19 cellular contexts compared by ENCODE assay signal in the genomic region with DNA sequence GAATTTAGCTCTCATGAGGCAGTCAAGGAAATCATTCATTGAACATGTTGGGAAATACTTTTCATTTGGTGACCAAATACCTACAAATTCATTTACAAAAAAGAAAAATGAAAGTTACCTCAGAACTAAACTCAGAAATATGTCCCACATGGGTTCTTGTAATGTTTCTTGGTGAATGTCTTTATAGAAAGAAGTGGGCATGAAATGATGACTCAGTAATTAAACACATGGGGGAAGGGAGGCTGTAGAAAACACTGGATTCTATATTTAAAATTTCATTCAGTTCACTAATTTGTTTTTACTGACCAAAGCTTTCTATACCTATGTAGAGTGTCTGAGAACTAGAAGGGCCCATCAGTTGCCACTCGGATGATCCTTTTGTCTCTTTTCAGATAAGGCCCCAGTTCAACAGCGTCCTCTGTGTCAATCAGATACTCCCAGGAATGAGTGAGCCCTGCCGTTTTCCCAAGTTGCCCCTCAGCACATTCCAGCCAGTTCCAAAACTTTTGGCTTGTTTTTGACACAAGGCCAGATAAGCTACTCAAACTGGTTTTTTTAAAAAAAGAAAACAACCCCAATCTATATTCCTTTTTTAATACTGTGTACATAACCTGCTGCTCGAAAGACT. TPM values are rescaled to one million over a fixed set of nuclear protein-coding genes. Genes with fewer than 3 reads are reported as not detected.
DNase-seq lines count a peak whose midpoint lies in the region; ATAC-seq and TF ChIP-seq lines count a peak whose summit lies in the region.
"Had no signal": no experiment of that assay in that cellular context is flagged by ENCODE, and none has a peak within 500 bp of the region (broad histone marks: within the 10 kb centered on the region; RNA-seq: fewer than 3 reads in every experiment).

No MANE protein-coding gene starts in this region.

- H3K27ac Mint-ChIP-seq in HFFc6, result peak overlapping the region; percentile 70
- H3K27ac Mint-ChIP-seq: immature natural killer cell; memory B cell; T-helper 2 cell treated with Interferon-gamma antibody and Interleukin-4, amounts not matched to agents 5 μg/mL and 100 μg/mL, for 36 hours had no signal

- H3K9ac ChIP-seq in mesendoderm (ENCODE audit: low read length), result no peak overlapping the region
- H3K9ac ChIP-seq: KMS-11 had no signal

- no peak overlapping the region for H3K4ac ChIP-seq in mesendoderm (ENCODE audit: low read depth, low read length)

- no peak overlapping the region for H2AK5ac ChIP-seq in mesendoderm (ENCODE audit: low read length)

- no CpG with 5 or more reads among the region's 4 CpGs for WGBS in mesendoderm (ENCODE audit: extremely low coverage, insufficient coverage, low lambda C conversion rate)
- WGBS in stomach, 5 donors, result 36 to 50% (median 39%) methylated on average over 4 of the region's 4 CpGs

- H3K4me3 ChIP-seq in breast epithelium, result no peak overlapping the region
- H3K4me3 ChIP-seq in mesendoderm (ENCODE audit: low read length), result no peak overlapping the region
- H3K4me3 ChIP-seq in stomach, result no peak overlapping the region
- H3K4me3 ChIP-seq: pancreas had no signal

- peaks cover 100% of the 10 kb centered on the region for H3K36me3 Mint-ChIP-seq in HFFc6 (ENCODE audit: low read depth)

- DNase-seq in HFFc6 (no peak), breast epithelium (ENCODE audit: low spot score in 2 of 2) (no peak), mesendoderm (peak; percentile 51), stomach (no peak), NCI-H2081 treated with DMSO at 0.1 percent for 48 hours (lab: John Stamatoyannopoulos, UW) (no peak)
- DNase-seq: activated CD4-positive, CD25-positive, alpha-beta regulatory T cell treated with anti-CD3 and anti-CD28 coated beads, Interleukin-2, amount 50 U/mL, for 72 hours; immature natural killer cell; NCI-H345; pancreas; SHP77 treated with DMSO at 0.1 percent for 48 hours; substantia nigra had no signal

- no peak overlapping the region for H2BK15ac ChIP-seq in mesendoderm (replicated peaks; ENCODE audit: low read depth)

- peaks cover 100% of the 10 kb centered on the region for H3K4me1 Mint-ChIP-seq in HFFc6 (ENCODE audit: low read depth)

- H3K23ac ChIP-seq in mesendoderm (ENCODE audit: low read length), result no peak overlapping the region

- H3K27ac ChIP-seq in breast epithelium (peak overlapping the region; percentile 35 to 59), mesendoderm (ENCODE audit: low read depth, low read length) (no peak overlapping the region), stomach (peak overlapping the region in 3 of 5 donors; percentile 1 to 68 (median 57))
- H3K27ac ChIP-seq: C4-2B, HL-60, KMS-11, pancreas had no signal

- peaks cover 1% of the 10 kb centered on the region for H3K79me1 ChIP-seq in mesendoderm (ENCODE audit: low read length)

- H3K56ac ChIP-seq in mesendoderm (ENCODE audit: low read length), result no peak overlapping the region

- H3K4me3 Mint-ChIP-seq in HFFc6, result peak overlapping the region; percentile 18; the same call in 1 of the 2 replicates
- H3K4me3 Mint-ChIP-seq: brain; immature natural killer cell; memory B cell; T-helper 2 cell treated with Interferon-gamma antibody and Interleukin-4, amounts not matched to agents 5 μg/mL and 100 μg/mL, for 36 hours had no signal

- no peak overlapping the region for H2BK5ac ChIP-seq in mesendoderm (ENCODE audit: low read length)

- TF ChIP-seq EP300 in stomach (IDR thresholded peaks at IDR 0.05), result no peak

- ATAC-seq in GM18867 (IDR thresholded peaks at IDR 0.05; ENCODE audit: unreplicated experiment), result no peak
- ATAC-seq in GM18873 (IDR thresholded peaks at IDR 0.05; ENCODE audit: low FRiP score, unreplicated experiment), result no peak
- ATAC-seq: pancreas had no signal

- no peak overlapping the region for H3K18ac ChIP-seq in mesendoderm (ENCODE audit: low read length)

- H4K5ac ChIP-seq in mesendoderm (ENCODE audit: low read length), result no peak overlapping the region

- H3K9me3 ChIP-seq in breast epithelium, result no peaks in the 10 kb centered on the region
- H3K9me3 ChIP-seq in stomach, result no peaks in the 10 kb centered on the region
- H3K9me3 ChIP-seq: pancreas had no signal

- peaks cover 53% of the 10 kb centered on the region for H3K9me3 Mint-ChIP-seq in HFFc6
- H3K9me3 Mint-ChIP-seq: brain, immature natural killer cell had no signal

- no peaks in the 10 kb centered on the region for H3K4me1 ChIP-seq in breast epithelium
- H3K4me1 ChIP-seq in mesendoderm (ENCODE audit: control insufficient read depth, low read depth, low read length), result peaks cover 8% of the 10 kb centered on the region
- H3K4me1 ChIP-seq in stomach, result peaks cover 0 to 65% (median 30%) of the 10 kb centered on the region in 4 donors

- TF ChIP-seq POLR2A in breast epithelium (IDR thresholded peaks at IDR 0.05) (no peak), stomach (IDR thresholded peaks at IDR 0.05) (no peak)

- H3K36me3 ChIP-seq in breast epithelium (no peaks in the 10 kb centered on the region), mesendoderm (ENCODE audit: control insufficient read depth, insufficient read depth, low read length) (peaks cover 5% of the 10 kb centered on the region), stomach (peaks cover 0 to 44% (median 23%) of the 10 kb centered on the region in 4 donors)
- H3K36me3 ChIP-seq: pancreas had no signal

- H3K4me2 ChIP-seq in mesendoderm (ENCODE audit: low read length), result no peak overlapping the region
- H3K4me2 ChIP-seq: KMS-11 had no signal

- H4K8ac ChIP-seq in mesendoderm (ENCODE audit: low read depth, low read length), result no peak overlapping the region

- intact Hi-C loops in breast epithelium (cut with DNase I; ENCODE audit: low total_unique reads) (no loop called here), stomach (cut with DNase I; ENCODE audit: low total_unique reads) (loop anchor here (10.0 kb wide), 1 partner anchor 312 kb away; no protein-coding TSS in a partner anchor)

- no peak for TF ChIP-seq CTCF in HFFc6 (IDR thresholded peaks at IDR 0.05)
- no peak for TF ChIP-seq CTCF in breast epithelium (IDR thresholded peaks at IDR 0.05)
- no peak for TF ChIP-seq CTCF in stomach (IDR thresholded peaks at IDR 0.05)

- H3K79me2 ChIP-seq in mesendoderm (ENCODE audit: control insufficient read depth, insufficient read depth, low read length), result no peaks in the 10 kb centered on the region

- H3K27me3 ChIP-seq in breast epithelium (no peaks in the 10 kb centered on the region), mesendoderm (ENCODE audit: insufficient read depth, low read length, poor library complexity) (no peaks in the 10 kb centered on the region), stomach (no peaks in the 10 kb centered on the region)
- H3K27me3 ChIP-seq: pancreas had no signal

- H3K27me3 Mint-ChIP-seq in HFFc6 (ENCODE audit: insufficient read depth), result peaks cover 74% of the 10 kb centered on the region
- H3K27me3 Mint-ChIP-seq: brain had no signal

- H2BK120ac ChIP-seq in mesendoderm (ENCODE audit: low read depth, low read length), result no peak overlapping the region

RNA-seq across cellular contexts. Expression of gene AGBL3, which starts 49.3 kb away (rescaled TPM):
- total RNA-seq in HFFc6 (2021; fragmentation: NEBNext Ultra II Directional; extraction: Animal tissue kit (Norgen Biotek cat#: 25700)), result under 1 TPM; 0.38 to 0.76 (median 0.68) TPM
- 1 to 10 TPM; 2.2 to 5.1 (median 4.3) TPM for total RNA-seq in breast epithelium
- polyA plus RNA-seq in mesendoderm (2013, experiment 1 of 2), result 2.0 TPM
- polyA plus RNA-seq in mesendoderm (2013, experiment 2 of 2), result 2.1 TPM
- 1 to 10 TPM in 2 of 5 donors, under 1 TPM in 1, not detected in 2; 0.29 to 8.4 (median 2.9) TPM for total RNA-seq in stomach
- polyA plus RNA-seq in stomach, result 1 to 10 TPM in 2 of 3 donors, under 1 TPM in 1; 0.93 to 1.4 (median 1.2) TPM
